ENCODE assay signal across 8 cellular contexts in genomic region chr4:78775278-78776030, GRCh38.
DNase-seq lines count a peak whose midpoint lies in the region; ATAC-seq lines count a peak whose summit lies in the region.

No MANE protein-coding gene starts in this region.

- H3K36me3 ChIP-seq in effector memory CD4-positive, alpha-beta T cell (ENCODE audit: control insufficient read depth, insufficient read depth, low read length) = no peaks in the 10 kb centered on the region

- no peaks in the 10 kb centered on the region for H3K9me3 Mint-ChIP-seq in memory B cell

- peak in 11 of 14 donors; percentile 34 to 96 (median 90) for DNase-seq in C1 segment of cervical spinal cord (lab: John Stamatoyannopoulos, UW)
- DNase-seq in NCI-H82 treated with DMSO at 0.1 percent for 48 hours (lab: John Stamatoyannopoulos, UW; ENCODE audit: unreplicated experiment) = peak; percentile 13
- DNase-seq in activated CD8-positive, alpha-beta memory T cell treated with anti-CD3 and anti-CD28 coated beads for 4 hours (ENCODE audit: low read depth in 2 of 2) = peak; percentile 75 to 78
- DNase-seq in effector memory CD4-positive, alpha-beta T cell = peak; percentile 73 to 80 (median 76)
- DNase-seq in memory B cell (ENCODE audit: low spot score in 2 of 2) = peak in 1 of 2 donors; percentile 88
- DNase-seq in stimulated activated CD8-positive, alpha-beta memory T cell treated with anti-CD3 and anti-CD28 coated beads, Interleukin-12 subunit alpha, Interleukin-12 subunit beta, amount 100 ng/mL, for 1 hour (ENCODE audit: low read depth) = peak; percentile 77

- H3K27ac ChIP-seq in effector memory CD4-positive, alpha-beta T cell (ENCODE audit: insufficient read depth, low read length, poor library complexity, severe bottlenecking) = peak overlapping the region; percentile 75

- H3K27ac Mint-ChIP-seq in memory B cell = peak overlapping the region; percentile 98

- ATAC-seq in GM19043 (IDR thresholded peaks at IDR 0.05; ENCODE audit: low read depth, unreplicated experiment) (peak; percentile 56), HG03378 (IDR thresholded peaks at IDR 0.05; ENCODE audit: unreplicated experiment) (peak; percentile 26), memory B cell (ENCODE audit: low read depth) (peak; percentile 71)

- H3K4me1 Mint-ChIP-seq in memory B cell = peaks cover 2% of the 10 kb centered on the region

- no peaks in the 10 kb centered on the region for H3K36me3 Mint-ChIP-seq in memory B cell

- peaks cover 4% of the 10 kb centered on the region for H3K4me1 ChIP-seq in effector memory CD4-positive, alpha-beta T cell (ENCODE audit: control insufficient read depth, insufficient read depth, low read length, poor library complexity, severe bottlenecking)

- peak overlapping the region; percentile 94 for H3K4me3 Mint-ChIP-seq in memory B cell

- H3K27me3 ChIP-seq in effector memory CD4-positive, alpha-beta T cell (replicated peaks; ENCODE audit: control insufficient read depth, insufficient read depth, low read length, poor library complexity, severe bottlenecking) = no peaks in the 10 kb centered on the region

- H3K27me3 Mint-ChIP-seq in memory B cell = no peaks in the 10 kb centered on the region

- peak overlapping the region; percentile 89 for H3K4me3 ChIP-seq in effector memory CD4-positive, alpha-beta T cell (ENCODE audit: insufficient read depth, low read depth, low read length, poor library complexity, severe bottlenecking)

- no peaks in the 10 kb centered on the region for H3K9me3 ChIP-seq in effector memory CD4-positive, alpha-beta T cell (ENCODE audit: control insufficient read depth, low read length)
